In the genomic region with DNA sequence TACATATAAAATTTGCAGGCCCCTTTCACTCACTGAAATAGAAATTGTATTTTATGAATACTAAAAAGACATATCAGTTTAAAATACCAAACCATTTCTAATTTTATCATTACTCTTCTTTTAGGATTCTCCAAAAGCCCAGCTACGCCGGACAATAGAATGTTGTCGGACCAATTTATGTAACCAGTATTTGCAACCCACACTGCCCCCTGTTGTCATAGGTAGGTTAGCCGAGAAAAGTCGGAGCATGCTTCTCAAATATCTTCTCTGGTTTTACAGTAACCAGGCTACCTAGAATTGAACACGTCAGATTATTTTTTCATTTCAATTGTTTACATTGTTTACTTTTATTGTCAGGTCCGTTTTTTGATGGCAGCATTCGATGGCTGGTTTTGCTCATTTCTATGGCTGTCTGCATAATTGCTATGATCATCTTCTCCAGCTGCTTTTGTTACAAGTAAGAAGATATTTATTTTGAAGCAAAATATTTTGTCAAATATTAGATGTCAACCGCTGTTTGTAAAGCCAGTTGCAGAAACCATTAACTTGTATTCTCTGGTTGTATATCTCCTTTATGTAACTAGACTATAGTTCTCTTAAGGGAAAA, we compare ENCODE assay signal across 8 cellular contexts. TPM values are rescaled to one million over a fixed set of nuclear protein-coding genes. Genes with fewer than 3 reads are reported as not detected.
DNase-seq lines count a peak whose midpoint lies in the region; ATAC-seq and TF ChIP-seq lines count a peak whose summit lies in the region.

No MANE protein-coding gene starts in this region.

- CTCF ChIA-PET in OCI-LY7 (lab: Charles Lee; ENCODE audit: unreplicated experiment), result no interaction called here

- intact Hi-C loops in OCI-LY7 (cut with micrococcal nuclease; ENCODE audit: unreplicated experiment), result loop anchor here (2.0 kb wide), 1 partner anchor 211 kb away; no protein-coding TSS in a partner anchor

- DNase-seq in DMS153 (lab: John Stamatoyannopoulos, UW), result peak; percentile 42
- peak; percentile 33 for DNase-seq in OCI-LY7 (ENCODE audit: low spot score)
- peak in 43 of 58 donors; percentile 2 to 71 (median 27) for DNase-seq in anterior cingulate cortex (lab: John Stamatoyannopoulos, UW)
- DNase-seq in right atrium auricular region (ENCODE audit: low spot score), result peak; percentile 75
- peak; percentile 69 for DNase-seq in putamen (ENCODE audit: low spot score)
- no peak for DNase-seq in NCI-H774 (lab: John Stamatoyannopoulos, UW)

- H3K27me3 ChIP-seq in right atrium auricular region, result no peaks in the 10 kb centered on the region

- H3K4me2 ChIP-seq in OCI-LY7 (ENCODE audit: low read length), result no peak overlapping the region

- H3K9me2 ChIP-seq in OCI-LY7 (ENCODE audit: insufficient read depth, low read length), result no peaks in the 10 kb centered on the region

- H3K4me1 ChIP-seq in OCI-LY7 (ENCODE audit: insufficient read depth, low read length, poor library complexity, severe bottlenecking) (no peaks in the 10 kb centered on the region), right atrium auricular region (peaks cover 0 to 11% of the 10 kb centered on the region in 2 donors)

- POLR2A ChIA-PET in OCI-LY7 (lab: Charles Lee), result no interaction called here

- H3K9me3 ChIP-seq in OCI-LY7 (ENCODE audit: low read length), result no peaks in the 10 kb centered on the region
- H3K9me3 ChIP-seq in right atrium auricular region, result no peaks in the 10 kb centered on the region

- H3K4me3 ChIP-seq in OCI-LY7 (ENCODE audit: low read depth, low read length, poor library complexity, severe bottlenecking) (no peak overlapping the region), right atrium auricular region (no peak overlapping the region)

- no peak overlapping the region for H2AFZ ChIP-seq in OCI-LY7 (ENCODE audit: low read length)

- H3K79me2 ChIP-seq in OCI-LY7 (ENCODE audit: insufficient read depth, low read depth, low read length), result no peaks in the 10 kb centered on the region

- H4K20me1 ChIP-seq in OCI-LY7 (ENCODE audit: insufficient read depth, low read length), result no peaks in the 10 kb centered on the region

- no TSS peak for BruUV-seq in OCI-LY7 (replicated peaks; lab: Mats Ljungman, UMichigan)

- ATAC-seq in HG02798 (IDR thresholded peaks at IDR 0.05; ENCODE audit: poor library complexity, unreplicated experiment) (peak; percentile 56), GM21723 (IDR thresholded peaks at IDR 0.05; ENCODE audit: unreplicated experiment) (no peak)

- TF ChIP-seq CTCF in OCI-LY7 (conservative IDR thresholded peaks at IDR 0.05; ENCODE audit: low read length), result peak; percentile 76; the same call in 1 of the 2 replicates
- peak; percentile 45 to 80 for TF ChIP-seq CTCF in right atrium auricular region (IDR thresholded peaks at IDR 0.05)

- H3K36me3 ChIP-seq in OCI-LY7 (ENCODE audit: insufficient read depth, low read length), result no peaks in the 10 kb centered on the region
- H3K36me3 ChIP-seq in right atrium auricular region, result peaks cover 5% of the 10 kb centered on the region

- H3K27ac ChIP-seq in OCI-LY7 (ENCODE audit: low read depth, low read length, poor library complexity, severe bottlenecking) (no peak overlapping the region), right atrium auricular region (peak overlapping the region in 1 of 2 donors; percentile 42)

RNA-seq across cellular contexts. Expression of a gene that starts 57.6 kb away (rescaled TPM):
- not detected in 2 replicates for total RNA-seq in OCI-LY7 (2014; rRNA removed; shearing (Covaris generic))
- total RNA-seq in OCI-LY7 (2022) (not detected in 2 replicates), right atrium auricular region (10 to 100 TPM; 57.0 to 81.3 TPM)

RNA-seq across cellular contexts. Expression of a gene that starts 58.6 kb away (rescaled TPM):
- not detected in 2 replicates for total RNA-seq in OCI-LY7 (2014; rRNA removed; shearing (Covaris generic))
- total RNA-seq in OCI-LY7 (2022), result not detected in 2 replicates
- 10 to 100 TPM; 20.9 to 33.8 TPM for total RNA-seq in right atrium auricular region

Comparison
In these comparisons a context has a peak if more than half of its experiments do, and no peak if none do; other contexts are left out.
1. RNA of a gene that starts 57.6 kb away (total RNA-seq): 57.0 to 81.3 TPM in right atrium auricular region; not detected in OCI-LY7; every median in the first group is over 10 times any median in the second.
2. RNA of a gene that starts 58.6 kb away (total RNA-seq): 20.9 to 33.8 TPM in right atrium auricular region; not detected in OCI-LY7; every median in the first group is over 10 times any median in the second.